In the genomic region with DNA sequence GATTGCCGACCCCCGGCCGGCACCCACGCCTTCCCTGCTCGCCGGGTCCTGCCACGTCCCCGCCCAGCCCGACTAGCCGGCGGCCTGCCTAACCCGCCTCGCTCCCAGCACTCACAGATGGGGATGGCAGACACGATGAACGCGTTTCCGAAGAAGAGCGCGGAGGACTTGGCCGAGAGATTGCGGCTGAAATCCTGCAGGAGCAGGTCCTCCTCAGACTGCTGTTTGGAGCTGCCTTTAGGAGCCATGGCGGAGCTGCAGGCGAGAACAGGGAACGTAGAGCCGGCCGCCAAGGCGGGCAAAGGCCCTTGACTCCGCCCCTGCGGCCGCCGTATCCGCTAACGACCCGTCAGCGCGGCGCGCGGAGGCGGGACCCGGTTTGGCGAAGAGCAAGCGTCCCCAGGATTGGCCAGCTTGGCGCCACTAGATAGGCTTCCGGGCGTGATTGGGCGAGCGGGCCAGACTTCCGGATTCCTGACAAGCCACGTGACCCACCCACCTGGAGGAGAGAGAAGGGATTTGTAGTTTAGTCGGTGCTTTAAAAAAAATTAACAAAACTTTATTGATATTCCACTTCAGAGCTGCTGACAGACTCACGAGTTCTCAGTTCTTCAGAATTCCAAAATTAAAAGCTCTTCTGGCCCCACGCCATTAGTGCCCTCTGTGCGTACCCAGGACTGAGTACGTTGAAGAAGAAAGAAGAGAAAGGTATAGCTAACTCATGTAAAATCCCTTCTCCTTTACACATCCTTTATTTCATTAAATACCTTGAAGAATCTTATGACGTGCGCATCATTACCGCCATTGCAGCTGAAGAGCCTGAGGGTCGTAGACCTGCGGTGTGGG, we compare ENCODE assay signal across 8 cellular contexts. TPM values are rescaled to one million over a fixed set of nuclear protein-coding genes. Genes with fewer than 3 reads are reported as not detected.
DNase-seq lines count a peak whose midpoint lies in the region; ATAC-seq, FAIRE-seq and TF ChIP-seq lines count a peak whose summit lies in the region.

Gene SSR3, minus strand, starts transcription at position 276 of the 846 bp plus-strand sequence. Its CDS starts 28 bp downstream, at position 248.

- H3K27me3 ChIP-seq in Loucy (ENCODE audit: insufficient read depth, low read length, poor library complexity, severe bottlenecking) = no peaks in the 10 kb centered on the region

- DNase-seq in EL = peak; percentile 99
- DNase-seq in H54 (ENCODE audit: insufficient read length, low spot score) = peak; percentile 71
- peak; percentile 99 for DNase-seq in activated T-helper 9 cell treated with anti-CD3 and anti-CD28 coated beads, Interleukin-2, amount 50 U/mL, for 16 hours (ENCODE audit: low read depth)
- DNase-seq in fibroblast of mammary gland (ENCODE audit: low read depth) = peak; percentile 99
- DNase-seq in naive thymus-derived CD8-positive, alpha-beta T cell = peak; percentile 92 to 99 (median 98)
- DNase-seq in stimulated activated naive CD4-positive, alpha-beta T cell (lab: John Stamatoyannopoulos, UW) = peak; percentile 94 to 98 (median 97)

- peaks cover 5 to 26% (median 14%) of the 10 kb centered on the region in 3 donors for H3K36me3 Mint-ChIP-seq in naive thymus-derived CD8-positive, alpha-beta T cell

- H3K9me3 ChIP-seq in Loucy (ENCODE audit: insufficient read depth, low read depth, low read length) = no peaks in the 10 kb centered on the region

- peak within 1 kb of the TSS; percentile 99 for H2AFZ ChIP-seq in Loucy (ENCODE audit: low read length)

- TF ChIP-seq POLR2A in H54 (IDR thresholded peaks at IDR 0.05; ENCODE audit: low read depth, low read length) (peak; percentile 64), Raji (IDR thresholded peaks at IDR 0.05; ENCODE audit: insufficient read depth, low read depth, low read length) (peak; percentile 92)

- peak within 1 kb of the TSS; percentile 94 for H3K4me3 ChIP-seq in Loucy (ENCODE audit: low read length, poor library complexity, severe bottlenecking)
- peak within 1 kb of the TSS; percentile 63 for H3K4me3 ChIP-seq in fibroblast of mammary gland (ENCODE audit: control insufficient read depth, low read depth, low read length)

- POLR2A ChIA-PET in naive thymus-derived CD8-positive, alpha-beta T cell (lab: Charles Lee) = interaction anchor here (0.5 to 3.7 kb wide), 18 partner anchors 12 to 749 kb away, joined by 3 to 47 read pairs (median 5); partner anchors contain the start of genes C3orf33, CCNL1 and TIPARP

- FAIRE-seq in H54 (lab: Jason Lieb, UNC) = peak; percentile 99

- no peaks in the 10 kb centered on the region for H3K9me2 ChIP-seq in Loucy (replicated peaks; ENCODE audit: low read depth, low read length)

- peaks cover 49% of the 10 kb centered on the region for H3K4me1 ChIP-seq in Loucy (ENCODE audit: insufficient read depth, low read length, poor library complexity, severe bottlenecking)

- peaks cover 42% of the 10 kb centered on the region for H4K20me1 ChIP-seq in Loucy (ENCODE audit: insufficient read depth, low read length, poor library complexity, severe bottlenecking)

- H3K9ac ChIP-seq in Loucy (ENCODE audit: low read depth, low read length, poor library complexity, severe bottlenecking) = peak within 1 kb of the TSS; percentile 87

- peak; percentile 98 for ATAC-seq in naive thymus-derived CD8-positive, alpha-beta T cell

- peak within 1 kb of the TSS; percentile 93 for H3K4me2 ChIP-seq in Loucy (ENCODE audit: low read depth, low read length, poor library complexity, severe bottlenecking)

- no peaks in the 10 kb centered on the region for H3K9me3 Mint-ChIP-seq in naive thymus-derived CD8-positive, alpha-beta T cell

- H3K36me3 ChIP-seq in Loucy (ENCODE audit: insufficient read depth, low read length) = no peaks in the 10 kb centered on the region; the same call in 1 of the 2 replicates

- H3K4me3 Mint-ChIP-seq in naive thymus-derived CD8-positive, alpha-beta T cell = peak within 1 kb of the TSS; percentile 92 to 99 (median 96)

- H3K27ac Mint-ChIP-seq in naive thymus-derived CD8-positive, alpha-beta T cell = peak within 1 kb of the TSS; percentile 88 to 98 (median 96)

- H3K79me2 ChIP-seq in Loucy (ENCODE audit: insufficient read depth, low read length) = peaks cover 49% of the 10 kb centered on the region

- peaks cover 22 to 56% (median 42%) of the 10 kb centered on the region in 4 donors for H3K4me1 Mint-ChIP-seq in naive thymus-derived CD8-positive, alpha-beta T cell

- H3K27me3 Mint-ChIP-seq in naive thymus-derived CD8-positive, alpha-beta T cell = peaks cover 0 to 1% (median 0%) of the 10 kb centered on the region in 5 donors

- no peaks in the 10 kb centered on the region for H3F3A ChIP-seq in Loucy (ENCODE audit: low read depth)

- no peak for TF ChIP-seq CTCF in Loucy (conservative IDR thresholded peaks at IDR 0.05; ENCODE audit: low read length)
- TF ChIP-seq CTCF in fibroblast of mammary gland (conservative IDR thresholded peaks at IDR 0.05; ENCODE audit: control insufficient read depth, insufficient read depth, low read depth, low read length) = no peak

RNA-seq across cellular contexts. Expression of gene SSR3, which starts in this region (rescaled TPM):
- total RNA-seq in naive thymus-derived CD8-positive, alpha-beta T cell = 10 to 100 TPM; 68.5 to 68.7 TPM
- polyA plus RNA-seq in naive thymus-derived CD8-positive, alpha-beta T cell = 10 to 100 TPM; 81.7 to 93.9 (median 86.3) TPM

Comparison
In these comparisons a context has a peak if more than half of its experiments do, and no peak if none do; other contexts are left out.
1. Peak in every context shown above with its lines: DNase-seq, ATAC-seq and H3K4me3 ChIP-seq.